Comparison of ENCODE assay signal across 16 cellular contexts in the genomic region with DNA sequence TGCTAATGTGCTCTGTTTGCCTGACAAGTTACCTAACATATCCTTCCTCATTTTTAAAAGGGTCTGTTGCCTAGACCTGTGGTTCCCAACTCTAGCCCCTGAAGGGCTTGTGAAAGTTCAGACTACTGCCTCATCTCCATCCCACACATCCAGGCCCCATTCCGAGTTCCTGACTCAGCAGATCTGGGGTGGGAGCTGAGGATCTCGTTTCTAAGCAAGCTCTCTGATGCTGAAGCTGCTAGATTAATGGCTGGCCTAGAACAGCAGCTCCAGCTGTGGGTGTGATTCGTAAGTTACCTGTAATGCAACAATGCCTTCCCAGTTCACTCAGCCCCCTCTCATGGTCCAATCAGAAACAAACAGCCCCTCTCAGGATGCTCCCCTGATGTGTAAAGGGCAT. TPM values are rescaled to one million over a fixed set of nuclear protein-coding genes. Genes with fewer than 3 reads are reported as not detected.
DNase-seq lines count a peak whose midpoint lies in the region; ATAC-seq and TF ChIP-seq lines count a peak whose summit lies in the region.
"Had no signal": no experiment of that assay in that cellular context is flagged by ENCODE, and none has a peak within 500 bp of the region (broad histone marks: within the 10 kb centered on the region; RNA-seq: fewer than 3 reads in every experiment).

No MANE protein-coding gene starts in this region.

- 0 out of 3 replicates have a peak overlapping the region, but pooled peaks have one; percentile 4 for H2BK15ac ChIP-seq in IMR-90 (ENCODE audit: low read depth, low read length)

- H3K36me3 ChIP-seq in IMR-90 (ENCODE audit: control insufficient read depth, insufficient read depth, low read length) = peaks cover 2% of the 10 kb centered on the region; the same call in 1 of the 2 replicates
- no peaks in the 10 kb centered on the region for H3K36me3 ChIP-seq in PC-9 (ENCODE audit: low read depth)
- H3K36me3 ChIP-seq in subcutaneous abdominal adipose tissue (ENCODE audit: control insufficient read depth in 5 of 5, insufficient read depth in 5 of 5, low read length in 5 of 5) = no peaks in the 10 kb centered on the region
- H3K36me3 ChIP-seq: neural progenitor cell had no signal

- peak overlapping the region; percentile 13 for H3K18ac ChIP-seq in IMR-90 (ENCODE audit: low read depth, low read length)

- H2BK20ac ChIP-seq in IMR-90 (ENCODE audit: low read depth, low read length) = peak overlapping the region; percentile 11; the same call in 1 of the 2 replicates

- H3K9me3 ChIP-seq in IMR-90 (ENCODE audit: control insufficient read depth, insufficient read depth, low read length) (no peaks in the 10 kb centered on the region), PC-9 (ENCODE audit: insufficient read depth, low read depth) (no peaks in the 10 kb centered on the region; the same call in 1 of the 2 replicates), subcutaneous abdominal adipose tissue (ENCODE audit: control insufficient read depth in 5 of 5, low read length in 5 of 5) (no peaks in the 10 kb centered on the region)

- peaks cover 34% of the 10 kb centered on the region for H3F3A ChIP-seq in PC-9 (ENCODE audit: insufficient read depth, low read depth)

- no peaks in the 10 kb centered on the region for H3K79me2 ChIP-seq in PC-9 (ENCODE audit: low read depth)

- H2BK5ac ChIP-seq in IMR-90 (ENCODE audit: low read depth, low read length, poor library complexity, severe bottlenecking) = no peak overlapping the region

- H3K9ac ChIP-seq in IMR-90 (ENCODE audit: low read depth, low read length) (no peak overlapping the region), subcutaneous abdominal adipose tissue (ENCODE audit: low read length in 5 of 5) (no peak overlapping the region)
- H3K9ac ChIP-seq: neural progenitor cell had no signal

- intact Hi-C loops in IMR-90 (cut with micrococcal nuclease) (loop anchor here (5.0 kb wide), 3 partner anchors 154 to 289 kb away; partner anchors contain the start of genes CKS2 and SHC3), PC-9 (cut with micrococcal nuclease; ENCODE audit: unreplicated experiment) (loop anchor here (2.0 to 5.0 kb wide), 4 partner anchors 129 to 295 kb away; partner anchors contain the start of genes CKS2 and SECISBP2)

- in situ Hi-C loops in IMR-90 (cut with MboI; ENCODE audit: low sequenced_read_pairs) = loop anchor here (25.0 kb wide), 2 partner anchors 1061 to 1336 kb away; partner anchors contain the start of gene CDK20

- POLR2A ChIA-PET in IMR-90 (lab: Charles Lee; ENCODE audit: unreplicated experiment) = no interaction called here
- POLR2A ChIA-PET in PC-9 (lab: Charles Lee; ENCODE audit: unreplicated experiment) = no interaction called here

- no peak for TF ChIP-seq RAD21 in IMR-90 (IDR thresholded peaks at IDR 0.05; ENCODE audit: low read length)

- no peak overlapping the region for H3K56ac ChIP-seq in IMR-90 (ENCODE audit: extremely low read depth, insufficient read depth, low read length)

- peaks cover 0 to 11% of the 10 kb centered on the region in 2 experiments; a peak in 2 of 4 replicates for H3K79me1 ChIP-seq in IMR-90 (ENCODE audit: low read depth in 1 of 2, low read length in 2 of 2)

- no peaks in the 10 kb centered on the region for H3K9me2 ChIP-seq in PC-9 (ENCODE audit: insufficient read depth)

- no peak for TF ChIP-seq CTCF in IMR-90 (conservative IDR thresholded peaks at IDR 0.05; ENCODE audit: low read depth, low read length)
- TF ChIP-seq CTCF in PC-9 (conservative IDR thresholded peaks at IDR 0.05) = no peak

- H2AFZ ChIP-seq in IMR-90 (replicated peaks; ENCODE audit: low read length, poor library complexity) (no peak overlapping the region), PC-9 (no peak overlapping the region)
- H2AFZ ChIP-seq: neural progenitor cell had no signal

- peak; percentile 21 for DNase-seq in IMR-90
- DNase-seq in PC-9 = no peak
- peak; percentile 21 for DNase-seq in fibroblast of peridontal ligament (ENCODE audit: extremely low read depth)
- no peak for DNase-seq in DMS79 (lab: John Stamatoyannopoulos, UW)
- no peak for DNase-seq in SHP77 treated with DMSO at 0.1 percent for 48 hours (lab: John Stamatoyannopoulos, UW)
- DNase-seq: activated CD4-positive, alpha-beta T cell treated with anti-CD3 and anti-CD28 coated beads, Interleukin-2, amount 10 ng/mL, durations not matched to agents 24 days and 14 days; activated CD8-positive, alpha-beta memory T cell treated with anti-CD3 and anti-CD28 coated beads, Interleukin-2, amount 50 U/mL, for 4 hours; activated gamma-delta T cell; amygdala; erythroblast; NCI-H146; stimulated activated CD4-positive, alpha-beta T cell treated with anti-CD3 and anti-CD28 coated beads, Interleukin-4, amount 100 ng/mL, for 24 hours; SW 1271 had no signal

- CTCF ChIA-PET in IMR-90 (lab: Yijun Ruan, JAX) (interaction anchor here (0.7 kb wide), 1 partner anchor 9 kb away, joined by 3 read pairs; no protein-coding TSS in a partner anchor), PC-9 (lab: Charles Lee) (interaction anchor here (0.6 kb wide), 1 partner anchor 284 kb away, joined by 9 read pairs; no protein-coding TSS in a partner anchor)

- H3K4me2 ChIP-seq in IMR-90 (ENCODE audit: low read depth, low read length) (no peak overlapping the region), PC-9 (peak overlapping the region; percentile 70)
- H3K4me2 ChIP-seq: neural progenitor cell had no signal

- no TSS peak for BruUV-seq in IMR-90 (replicated peaks; lab: Mats Ljungman, UMichigan)
- no TSS peak for BruUV-seq in PC-9 (replicated peaks; lab: Mats Ljungman, UMichigan)

- H3K27ac ChIP-seq in IMR-90 (ENCODE audit: insufficient read depth, low read length) = no peak overlapping the region
- 0 out of 2 replicates have a peak overlapping the region, but pooled peaks have one; percentile 70 for H3K27ac ChIP-seq in PC-9
- peak overlapping the region; percentile 38 for H3K27ac ChIP-seq in subcutaneous abdominal adipose tissue (ENCODE audit: low read depth, low read length)
- H3K27ac ChIP-seq: neural progenitor cell had no signal

- H3K23ac ChIP-seq in IMR-90 (ENCODE audit: low read depth, low read length) = no peak overlapping the region

- ATAC-seq in IMR-90 (ENCODE audit: low read depth) = no peak
- ATAC-seq in GM19455 (IDR thresholded peaks at IDR 0.05; ENCODE audit: unreplicated experiment) = no peak

- no peak overlapping the region for H2AK5ac ChIP-seq in IMR-90 (ENCODE audit: low read depth, low read length)

- peak overlapping the region; percentile 4; the same call in 1 of the 2 replicates for H4K91ac ChIP-seq in IMR-90 (ENCODE audit: insufficient read depth, low read depth, low read length)

- no peak overlapping the region for H4K8ac ChIP-seq in IMR-90 (ENCODE audit: low read depth in 2 of 2, low read length in 2 of 2)

- H4K5ac ChIP-seq in IMR-90 (ENCODE audit: low read depth, low read length) = no peak overlapping the region

- H3K14ac ChIP-seq in IMR-90 (replicated peaks; ENCODE audit: low read depth, low read length) = peak overlapping the region; percentile 31; the same call in 1 of the 2 replicates

- H4K20me1 ChIP-seq in IMR-90 (ENCODE audit: insufficient read depth, low read length) = peaks cover 8% of the 10 kb centered on the region; the same call in 1 of the 2 replicates
- H4K20me1 ChIP-seq in PC-9 (ENCODE audit: insufficient read depth) = no peaks in the 10 kb centered on the region

- dilution Hi-C loops in IMR-90 (cut with HindIII; ENCODE audit: low sequenced_read_pairs, unreplicated experiment) = no loop called here

- H2AK9ac ChIP-seq in IMR-90 (replicated peaks; ENCODE audit: low read depth, low read length, poor library complexity) = no peak overlapping the region

- H3K27me3 ChIP-seq in IMR-90 (ENCODE audit: control insufficient read depth, insufficient read depth, low read length) = no peaks in the 10 kb centered on the region
- no peaks in the 10 kb centered on the region for H3K27me3 ChIP-seq in PC-9 (ENCODE audit: insufficient read depth, low read depth)
- peaks cover 0 to 9% (median 0%) of the 10 kb centered on the region in 5 donors for H3K27me3 ChIP-seq in subcutaneous abdominal adipose tissue (ENCODE audit: control insufficient read depth in 5 of 5, insufficient read depth in 4 of 5, low read length in 5 of 5)
- H3K27me3 ChIP-seq: neural progenitor cell had no signal

- no CpG with 5 or more reads among the region's 3 CpGs for WGBS in IMR-90 (ENCODE audit: extremely low coverage in 2 of 2, insufficient read length in 1 of 2), 2 experiments

- 0 out of 2 replicates have a peak overlapping the region, but pooled peaks have one; percentile 14 for H2BK120ac ChIP-seq in IMR-90 (ENCODE audit: low read depth, low read length)

- no peak overlapping the region for H3K4me3 ChIP-seq in IMR-90 (ENCODE audit: insufficient read depth, low read depth, low read length)
- no peak overlapping the region for H3K4me3 ChIP-seq in PC-9
- no peak overlapping the region for H3K4me3 ChIP-seq in subcutaneous abdominal adipose tissue (ENCODE audit: low read depth in 1 of 5, low read length in 5 of 5)
- H3K4me3 ChIP-seq: neural progenitor cell had no signal

- H3K4me1 ChIP-seq in IMR-90 (ENCODE audit: control insufficient read depth, insufficient read depth, low read length) = peaks cover 28% of the 10 kb centered on the region
- H3K4me1 ChIP-seq in PC-9 (replicated peaks; ENCODE audit: insufficient read depth) = peaks cover 42% of the 10 kb centered on the region
- peaks cover 0 to 28% (median 16%) of the 10 kb centered on the region in 5 donors for H3K4me1 ChIP-seq in subcutaneous abdominal adipose tissue (ENCODE audit: control insufficient read depth in 5 of 5, insufficient read depth in 5 of 5, low read length in 5 of 5)
- H3K4me1 ChIP-seq: neural progenitor cell had no signal

- H3K9me1 ChIP-seq in IMR-90 (ENCODE audit: insufficient read depth, low read length) = peaks cover 20% of the 10 kb centered on the region

- no peak for TF ChIP-seq POLR2A in IMR-90 (IDR thresholded peaks at IDR 0.05; ENCODE audit: low read depth, low read length)

- peak overlapping the region; percentile 43 for H3K4ac ChIP-seq in IMR-90 (ENCODE audit: low read depth, low read length)

TF ChIP-seq in IMR-90, 13 proteins besides CTCF, POLR2A, EP300 and RAD21 (continues in another document):
- peak; percentile 99 for TF ChIP-seq MAFK (IDR thresholded peaks at IDR 0.05; ENCODE audit: low read depth, low read length)
- TF ChIP-seq, protein P1, sequence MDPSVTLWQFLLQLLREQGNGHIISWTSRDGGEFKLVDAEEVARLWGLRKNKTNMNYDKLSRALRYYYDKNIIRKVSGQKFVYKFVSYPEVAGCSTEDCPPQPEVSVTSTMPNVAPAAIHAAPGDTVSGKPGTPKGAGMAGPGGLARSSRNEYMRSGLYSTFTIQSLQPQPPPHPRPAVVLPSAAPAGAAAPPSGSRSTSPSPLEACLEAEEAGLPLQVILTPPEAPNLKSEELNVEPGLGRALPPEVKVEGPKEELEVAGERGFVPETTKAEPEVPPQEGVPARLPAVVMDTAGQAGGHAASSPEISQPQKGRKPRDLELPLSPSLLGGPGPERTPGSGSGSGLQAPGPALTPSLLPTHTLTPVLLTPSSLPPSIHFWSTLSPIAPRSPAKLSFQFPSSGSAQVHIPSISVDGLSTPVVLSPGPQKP (IDR thresholded peaks at IDR 0.05; ENCODE audit: borderline replicate concordance, low read depth, low read length) = no peak
- no peak for TF ChIP-seq NFE2L2 (IDR thresholded peaks at IDR 0.05; ENCODE audit: low read depth, low read length)

RNA-seq across cellular contexts. Expression of gene S1PR3, which starts 32.5 kb away (rescaled TPM):
- total RNA-seq in IMR-90 (2012; rRNA removed) = 28.7 and 31.1 TPM in 2 replicates
- 25.0 and 28.4 TPM in 2 replicates for polyA plus RNA-seq in IMR-90 (2012; rRNA removed)
- 16.1 and 27.1 TPM in 2 replicates for polyA plus RNA-seq in IMR-90 (2012; cell fraction: cytosol; rRNA removed)
- polyA plus RNA-seq in IMR-90 (2012; cell fraction: nucleus; rRNA removed; ENCODE audit: low replicate concordance) = 9.5 and 9.8 TPM in 2 replicates
- total RNA-seq in PC-9 (2021) = 19.4 and 23.3 TPM in 2 replicates

Comparison
In these comparisons a context has a peak if more than half of its experiments do, and no peak if none do; other contexts are left out.
1. DNase-seq: peak in IMR-90 (single experiment) and fibroblast of peridontal ligament (single experiment); none in PC-9 (0 of 2), DMS79 (single experiment) and SHP77 treated with DMSO at 0.1 percent for 48 hours (single experiment).